ENCODE assay signal across 15 cellular contexts in genomic region chr14:19435852-19436251, GRCh38. TPM values are rescaled to one million over a fixed set of nuclear protein-coding genes. Genes with fewer than 3 reads are reported as not detected.
"Had no signal": no experiment of that assay in that cellular context is flagged by ENCODE, and none has a peak within 500 bp of the region (broad histone marks: within the 10 kb centered on the region; RNA-seq: fewer than 3 reads in every experiment).

No MANE protein-coding gene starts in this region.

RNA-seq across cellular contexts. Expression of gene POTEG, which starts 1.7 kb away (rescaled TPM):
- total RNA-seq: activated B cell treated with CpG ODN at 0.5 μM for 24 hours; activated CD4-positive, alpha-beta memory T cell treated with anti-CD3 and anti-CD28 coated beads for 36 hours; activated CD4-positive, alpha-beta memory T cell treated with anti-CD3 and anti-CD28 coated beads, Interleukin-2, amount 10 ng/mL, durations not matched to agents 7 days and 5 days; activated CD4-positive, alpha-beta T cell treated with anti-CD3 and anti-CD28 coated beads for 36 hours; activated CD4-positive, alpha-beta T cell treated with anti-CD3 and anti-CD28 coated beads, Interleukin-2, amount 10 ng/mL, durations not matched to agents 24 days and 14 days; activated CD4-positive, alpha-beta T cell treated with anti-CD3 and anti-CD28 coated beads, Interleukin-2, amount 10 ng/mL, durations not matched to agents 7 days and 5 days; activated CD8-positive, alpha-beta memory T cell treated with anti-CD3 and anti-CD28 coated beads for 36 hours; activated CD8-positive, alpha-beta memory T cell treated with anti-CD3 and anti-CD28 coated beads, Interleukin-2, amount 10 ng/mL, durations not matched to agents 7 days and 5 days; activated CD8-positive, alpha-beta T cell treated with anti-CD3 and anti-CD28 coated beads for 36 hours; activated CD8-positive, alpha-beta T cell treated with anti-CD3 and anti-CD28 coated beads, Interleukin-2, amount 10 ng/mL, durations not matched to agents 7 days and 5 days; T-cell; T-helper 1 cell treated with Interleukin-12 subunit alpha and Interleukin-12 subunit beta and Interleukin-4 antibody, amounts not matched to agents 30 ng/mL and 1 ng/mL, for 36 hours; T-helper 17 cell; T-helper 2 cell treated with Interferon-gamma antibody and Interleukin-4, amounts not matched to agents 100 ng/mL and 5 ng/mL, for 36 hours; WTC11 had no signal
